ENCODE assay signal across 8 cellular contexts in genomic region chr5:98072921-98073320, GRCh38.
"Had no signal": no experiment of that assay in that cellular context is flagged by ENCODE, and none has a peak within 500 bp of the region (broad histone marks: within the 10 kb centered on the region; RNA-seq: fewer than 3 reads in every experiment).

No MANE protein-coding gene starts in this region.

- ATAC-seq: GM12878 had no signal

- FAIRE-seq: G401.6, GM12878, GM12891, GM12892, GM18507, GM19239 had no signal

- DNase-seq: GDM1, GF-D8 had no signal
